ENCODE assay signal across 9 cellular contexts in the genomic region with DNA sequence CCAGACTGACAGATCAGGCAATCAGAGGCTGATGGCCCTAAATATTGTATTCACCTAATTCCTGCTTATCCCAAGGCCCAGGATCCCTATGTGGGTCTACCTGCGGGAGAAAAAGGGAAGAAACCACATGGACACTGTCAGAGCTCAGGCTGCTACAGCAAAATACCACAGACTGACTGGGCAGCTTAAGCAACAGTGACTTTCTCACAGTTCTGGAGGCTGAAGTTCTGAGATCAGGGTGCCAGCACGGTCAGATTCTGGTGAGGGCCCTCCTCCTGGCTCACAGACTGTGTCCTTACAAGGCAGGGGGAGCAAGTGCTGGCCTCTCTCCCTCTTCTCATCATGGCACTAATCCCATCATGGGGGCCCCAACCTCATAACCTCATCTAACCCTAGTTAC.
"Had no signal": no experiment of that assay in that cellular context is flagged by ENCODE, and none has a peak within 500 bp of the region (broad histone marks: within the 10 kb centered on the region; RNA-seq: fewer than 3 reads in every experiment).

No MANE protein-coding gene starts in this region.

- H3K9me3 ChIP-seq: HAP-1 had no signal

- H3K9ac ChIP-seq: GM23248 had no signal

- ATAC-seq: HCT116 had no signal

- H3K27ac Mint-ChIP-seq: GM23338, H9, HFFc6 had no signal

- H3K27ac ChIP-seq: GM23248 had no signal

- H3K9me3 Mint-ChIP-seq: GM23338, H9, HFFc6 had no signal

- H3K36me3 ChIP-seq: HAP-1 had no signal

- H3K4me3 Mint-ChIP-seq: GM23338, H9, HFFc6 had no signal

- H3K4me3 ChIP-seq: GM23248, GM23338, HAP-1 had no signal

- H3K4me2 ChIP-seq: GM23338 had no signal

- H3K4me1 ChIP-seq: HAP-1 had no signal

- H2AFZ ChIP-seq: GM23248 had no signal

- DNase-seq: GM23248, GOT3, H7, H9, HCEC 1CT, HFFc6 had no signal
